ENCODE assay signal across 34 cellular contexts in the genomic region with DNA sequence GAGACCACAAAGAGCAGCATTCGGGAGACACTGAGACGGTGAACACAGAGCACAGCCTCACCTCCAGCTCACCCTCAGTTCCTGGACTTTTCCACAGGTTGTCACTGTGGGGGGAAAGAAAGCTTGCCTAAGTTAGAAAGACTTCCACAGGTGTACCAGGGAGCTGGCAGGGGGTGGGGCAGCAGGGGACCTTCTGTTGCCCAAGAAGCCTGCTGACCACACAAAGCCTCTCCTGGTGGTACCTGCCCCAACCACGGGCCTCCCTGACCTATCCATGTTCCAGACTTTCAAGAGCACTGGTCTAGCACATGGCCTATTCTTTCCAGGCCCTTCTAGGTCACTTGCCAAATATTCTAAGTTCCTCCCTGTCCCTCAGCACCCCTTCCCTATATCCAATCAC.
"Had no signal": no experiment of that assay in that cellular context is flagged by ENCODE, and none has a peak within 500 bp of the region (broad histone marks: within the 10 kb centered on the region; RNA-seq: fewer than 3 reads in every experiment).

No MANE protein-coding gene starts in this region.

- H3K36me3 ChIP-seq: ascending aorta, cardiac muscle cell, WERI-Rb-1 had no signal

- H3K4me3 ChIP-seq: ascending aorta, cardiac muscle cell, PC-9 had no signal

- H3K4me2 ChIP-seq: PC-9 had no signal

- H3K27ac ChIP-seq: ascending aorta, cardiac muscle cell, PC-9, RWPE1, WERI-Rb-1 had no signal

- H3K9me3 ChIP-seq: ascending aorta had no signal

- DNase-seq: activated CD4-positive, alpha-beta memory T cell treated with anti-CD3 and anti-CD28 coated beads, Interleukin-2, amount 10 ng/mL, durations not matched to agents 7 days and 5 days; activated CD4-positive, alpha-beta T cell treated with anti-CD3 and anti-CD28 coated beads for 1 hour; activated CD4-positive, alpha-beta T cell treated with anti-CD3 and anti-CD28 coated beads for 48 hours; activated CD4-positive, CD25-positive, alpha-beta regulatory T cell; activated CD8-positive, alpha-beta memory T cell treated with anti-CD3 and anti-CD28 coated beads for 24 hours; activated CD8-positive, alpha-beta memory T cell treated with anti-CD3 and anti-CD28 coated beads, Interleukin-2, amount 10 ng/mL, durations not matched to agents 7 days and 5 days; activated CD8-positive, alpha-beta memory T cell treated with anti-CD3 and anti-CD28 coated beads, Interleukin-2, amount 50 U/mL, for 48 hours; activated gamma-delta T cell; activated naive CD4-positive, alpha-beta T cell treated with Interleukin-2 at 50 U/mL for 16 hours; activated naive CD8-positive, alpha-beta T cell treated with anti-CD3 and anti-CD28 coated beads, Interleukin-2, amount 10 ng/mL, durations not matched to agents 7 days and 5 days; activated T-cell treated with anti-CD3 and anti-CD28 coated beads, Interleukin-2, amount 50 U/mL, for 48 hours; amygdala; Karpas-422; KBM-7; NCI-H1105; NCI-H1417 treated with DMSO at 0.1 percent for 48 hours; NCI-H187 treated with DMSO at 0.1 percent for 48 hours; NCI-H2081; NCI-H2171 treated with DMSO at 0.1 percent for 48 hours; NCI-H2227 treated with DMSO at 0.1 percent for 48 hours; NCI-H446 treated with DMSO at 0.1 percent for 48 hours; NCI-H524; NCI-H69; NK-92 treated with Interleukin-12 subunit alpha and Interleukin-12 subunit beta, amount 100 ng/mL, for 24 hours; PC-9; SIG-M5; SW 1271; T-helper 1 cell; T-helper 2 cell; T1000; WERI-Rb-1 had no signal

- H2AFZ ChIP-seq: PC-9 had no signal

- H3K27me3 ChIP-seq: ascending aorta had no signal
